Comparison of ENCODE assay signal across 1 cellular context in the genomic region with DNA sequence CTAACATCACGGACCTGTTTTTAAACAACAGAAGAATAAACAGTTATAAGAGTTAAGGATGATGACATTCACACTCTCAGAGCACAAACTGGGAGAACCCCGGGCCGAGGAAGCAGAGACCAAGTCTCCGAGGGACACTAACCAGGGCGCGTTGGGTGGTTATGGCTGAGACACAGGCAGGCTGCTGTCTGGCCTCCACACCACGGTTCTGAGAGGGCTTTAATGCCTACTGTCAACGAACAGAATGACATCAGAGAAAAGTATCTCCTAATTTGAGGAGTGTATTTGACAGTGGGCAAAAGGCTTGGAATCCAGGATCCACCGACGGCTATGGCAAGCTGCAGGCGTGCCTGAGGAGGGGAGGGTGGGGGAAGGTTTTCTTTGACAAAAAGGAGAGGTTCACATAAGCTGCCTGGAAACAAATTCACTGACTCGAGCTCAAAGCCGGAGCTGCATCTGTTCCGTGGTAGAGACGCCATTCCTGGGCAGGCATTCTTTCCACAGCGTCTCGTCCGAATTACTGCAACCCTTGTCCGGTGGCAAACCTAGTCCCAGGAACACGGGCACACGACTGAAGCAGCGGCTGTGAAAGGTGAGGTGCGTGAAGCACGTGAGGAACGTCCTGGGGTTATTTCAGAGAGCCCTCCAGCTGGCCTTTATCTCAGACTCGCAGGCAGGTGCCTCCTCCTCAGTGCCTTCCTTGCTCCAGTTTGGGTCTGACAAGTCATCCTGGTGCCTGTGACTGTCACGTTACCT.
TF ChIP-seq lines count a peak whose summit lies in the region.

No MANE protein-coding gene starts in this region.

TF ChIP-seq in H1, 55 proteins besides CTCF, POLR2A, EP300 and RAD21:
- TF ChIP-seq KDM4A (IDR thresholded peaks at IDR 0.05; ENCODE audit: low read depth, low read length, severe bottlenecking) (no peak), EGR1 (IDR thresholded peaks at IDR 0.05; ENCODE audit: borderline replicate concordance, low read depth, low read length) (no peak), NANOG (IDR thresholded peaks at IDR 0.05; ENCODE audit: insufficient read depth, low read depth, low read length, poor library complexity, severe bottlenecking) (no peak), POU5F1 (IDR thresholded peaks at IDR 0.05; ENCODE audit: low read depth, low read length) (no peak), NRF1 (IDR thresholded peaks at IDR 0.05; ENCODE audit: low read depth, low read length) (no peak), CHD2 (IDR thresholded peaks at IDR 0.05; ENCODE audit: low read length) (no peak), GTF2F1 (IDR thresholded peaks at IDR 0.05; ENCODE audit: borderline replicate concordance, low read depth, low read length) (no peak), FOSL1 (IDR thresholded peaks at IDR 0.05; ENCODE audit: insufficient read depth, low read depth, low read length) (no peak), POLR2AphosphoS5 (IDR thresholded peaks at IDR 0.05; ENCODE audit: low read depth, low read length) (no peak), TAF1 (IDR thresholded peaks at IDR 0.05; ENCODE audit: low read depth, low read length) (no peak), SIX5 (IDR thresholded peaks at IDR 0.05; ENCODE audit: low read depth, low read length) (no peak), TCF12 (IDR thresholded peaks at IDR 0.05; ENCODE audit: low read depth, low read length) (no peak), KDM1A (IDR thresholded peaks at IDR 0.05; ENCODE audit: borderline replicate concordance, low read length) (no peak), HDAC6 (IDR thresholded peaks at IDR 0.05; ENCODE audit: low read depth, low read length) (no peak), RXRA (IDR thresholded peaks at IDR 0.05; ENCODE audit: insufficient read depth, low read depth, low read length) (no peak), SP2 (IDR thresholded peaks at IDR 0.05; ENCODE audit: low read length) (no peak), MAFK (IDR thresholded peaks at IDR 0.05; ENCODE audit: low read depth, low read length) (no peak)
- TF ChIP-seq, protein P1, sequence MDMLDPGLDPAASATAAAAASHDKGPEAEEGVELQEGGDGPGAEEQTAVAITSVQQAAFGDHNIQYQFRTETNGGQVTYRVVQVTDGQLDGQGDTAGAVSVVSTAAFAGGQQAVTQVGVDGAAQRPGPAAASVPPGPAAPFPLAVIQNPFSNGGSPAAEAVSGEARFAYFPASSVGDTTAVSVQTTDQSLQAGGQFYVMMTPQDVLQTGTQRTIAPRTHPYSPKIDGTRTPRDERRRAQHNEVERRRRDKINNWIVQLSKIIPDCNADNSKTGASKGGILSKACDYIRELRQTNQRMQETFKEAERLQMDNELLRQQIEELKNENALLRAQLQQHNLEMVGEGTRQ (IDR thresholded peaks at IDR 0.05; ENCODE audit: low read length), result no peak
